ENCODE assay signal across 2 cellular contexts in genomic region chr7:28931565-28931964, GRCh38.
TF ChIP-seq lines count a peak whose summit lies in the region.

No MANE protein-coding gene starts in this region.

TF ChIP-seq in HepG2, 621 proteins besides CTCF, POLR2A, EP300 and RAD21:
- TF ChIP-seq MAFK (conservative IDR thresholded peaks at IDR 0.05 in 1 of 2, IDR thresholded peaks at IDR 0.05 in 1 of 2; ENCODE audit: low read length in 2 of 2) = peak; percentile 44 to 54; a peak in 3 of 4 replicates
- peak; percentile 76; the same call in 1 of the 2 replicates for TF ChIP-seq ZNF12 (CRISPR knock-in tag; IDR thresholded peaks at IDR 0.05)
- TF ChIP-seq ZBTB42 (CRISPR knock-in tag; IDR thresholded peaks at IDR 0.05) = no peak
- TF ChIP-seq ADNP (CRISPR knock-in tag; IDR thresholded peaks at IDR 0.05) = no peak
- TF ChIP-seq MAFF (IDR thresholded peaks at IDR 0.05; ENCODE audit: low read depth, low read length) = peak; percentile 40; the same call in 1 of the 2 replicates
- no peak for TF ChIP-seq ZNF468 (CRISPR knock-in tag; IDR thresholded peaks at IDR 0.05)

TF ChIP-seq in IMR-90, 13 proteins besides CTCF, POLR2A, EP300 and RAD21:
- TF ChIP-seq MAFK (IDR thresholded peaks at IDR 0.05; ENCODE audit: low read depth, low read length) (0 out of 2 replicates have a peak, but pooled peaks have one; percentile 27), CEBPB (IDR thresholded peaks at IDR 0.05; ENCODE audit: low read depth, low read length) (no peak), USF2 (IDR thresholded peaks at IDR 0.05; ENCODE audit: low read depth, low read length) (no peak)
